Comparison of ENCODE assay signal across 9 cellular contexts in the genomic region with DNA sequence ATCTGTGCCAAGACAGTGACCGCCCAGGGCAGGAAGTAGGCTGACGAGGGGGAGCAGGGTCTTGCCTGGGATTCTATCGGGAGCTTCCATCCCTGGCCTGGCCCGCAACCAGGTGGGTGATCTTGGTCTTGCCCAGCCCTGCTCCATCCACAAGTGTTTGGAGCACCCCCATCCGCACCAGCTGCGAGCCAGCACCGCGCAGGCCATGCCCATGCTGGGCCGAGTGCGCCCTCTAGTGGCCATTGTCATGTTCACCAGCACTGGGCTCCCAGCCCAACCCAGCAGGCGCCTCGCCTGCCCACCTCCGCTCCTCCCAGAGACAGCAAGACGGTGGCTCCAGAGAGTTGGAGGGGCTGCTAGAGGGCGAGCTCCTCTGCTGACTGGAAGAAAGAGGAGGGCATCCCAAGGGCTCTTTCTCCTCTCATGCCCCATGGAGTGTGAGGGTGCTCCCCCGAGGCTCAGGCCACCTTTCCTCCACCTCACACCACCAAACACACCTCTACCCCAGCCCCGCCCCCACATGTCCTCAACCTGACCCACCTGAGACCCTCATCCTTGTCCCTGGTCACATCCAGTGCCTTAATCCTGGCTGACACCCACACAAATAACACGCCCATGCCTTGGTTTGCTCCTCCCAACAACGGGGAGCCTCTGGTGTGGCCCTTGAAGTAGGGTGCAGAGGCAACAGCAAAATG. TPM values are rescaled to one million over a fixed set of nuclear protein-coding genes. Genes with fewer than 3 reads are reported as not detected.
DNase-seq lines count a peak whose midpoint lies in the region; ATAC-seq and TF ChIP-seq lines count a peak whose summit lies in the region.
"Had no signal": no experiment of that assay in that cellular context is flagged by ENCODE, and none has a peak within 500 bp of the region (broad histone marks: within the 10 kb centered on the region; RNA-seq: fewer than 3 reads in every experiment).

No MANE protein-coding gene starts in this region.

- H4K20me1 ChIP-seq in KMS-11 (ENCODE audit: insufficient read depth) = no peaks in the 10 kb centered on the region

- DNase-seq in DMS79 treated with DMSO at 0.1 percent for 48 hours (lab: John Stamatoyannopoulos, UW) = peak; percentile 61
- DNase-seq in RWPE1 (ENCODE audit: low spot score) = peak; percentile 76
- DNase-seq in activated T-helper 9 cell treated with anti-CD3 and anti-CD28 coated beads, Interleukin-2, amount 50 U/mL, for 16 hours (ENCODE audit: low read depth) = peak; percentile 76
- DNase-seq in foreskin keratinocyte = no peak
- peak in 53 of 56 donors; percentile 4 to 91 (median 61) for DNase-seq in nucleus accumbens (lab: John Stamatoyannopoulos, UW)
- peak; percentile 77 to 79 for DNase-seq in thyroid gland

- H3K4me2 ChIP-seq in KMS-11 = no peak overlapping the region

- ATAC-seq in GM21576 (IDR thresholded peaks at IDR 0.05; ENCODE audit: unreplicated experiment) = peak; percentile 95
- ATAC-seq in foreskin keratinocyte = peak; percentile 92

- no peak overlapping the region for H2AFZ ChIP-seq in KMS-11 (ENCODE audit: low read depth)

- no peak overlapping the region for H3K4me3 ChIP-seq in KMS-11 (IDR thresholded peaks at IDR 0.05; ENCODE audit: insufficient read depth, low read depth, low read length)
- H3K4me3 ChIP-seq in thyroid gland (replicated peaks in 1 of 3) = no peak overlapping the region

- WGBS in thyroid gland, 2 donors = 45 to 80% methylated on average over 1 to 6 of the region's 19 CpGs

- TF ChIP-seq CTCF in KMS-11 (conservative IDR thresholded peaks at IDR 0.05; ENCODE audit: low read depth, low read length) (peak; percentile 83), RWPE1 (conservative IDR thresholded peaks at IDR 0.05; ENCODE audit: low read depth) (peak; percentile 72), foreskin keratinocyte (conservative IDR thresholded peaks at IDR 0.05) (peak; percentile 89), thyroid gland (IDR thresholded peaks at IDR 0.05) (peak; percentile 63 to 85 (median 78))

- H3K36me3 ChIP-seq in KMS-11 (ENCODE audit: insufficient read depth) = no peaks in the 10 kb centered on the region
- no peaks in the 10 kb centered on the region for H3K36me3 ChIP-seq in thyroid gland

- H3K4me1 ChIP-seq in KMS-11 (ENCODE audit: low read depth, poor library complexity, severe bottlenecking) (no peaks in the 10 kb centered on the region), foreskin keratinocyte (no peaks in the 10 kb centered on the region), thyroid gland (no peaks in the 10 kb centered on the region)

- H3K27ac ChIP-seq in KMS-11 = no peak overlapping the region
- peak overlapping the region; percentile 81 for H3K27ac ChIP-seq in RWPE1
- no peak overlapping the region for H3K27ac ChIP-seq in foreskin keratinocyte
- H3K27ac ChIP-seq in thyroid gland = no peak overlapping the region

- no peak for TF ChIP-seq POLR2A in thyroid gland (IDR thresholded peaks at IDR 0.05)

- no peaks in the 10 kb centered on the region for H3K79me2 ChIP-seq in KMS-11 (ENCODE audit: insufficient read depth, low read depth)

- intact Hi-C loops in thyroid gland (cut with DNase I) = no loop called here

- H3K9ac ChIP-seq in KMS-11 = no peak overlapping the region

- H3K27me3 ChIP-seq in KMS-11 (ENCODE audit: insufficient read depth, low read depth) (peaks cover 14% of the 10 kb centered on the region; the same call in 1 of the 2 replicates), foreskin keratinocyte (no peaks in the 10 kb centered on the region), thyroid gland (no peaks in the 10 kb centered on the region)

- POLR2A ChIA-PET in RWPE1 (lab: Yijun Ruan, JAX; ENCODE audit: low non-redundant PET) = no interaction called here

- no peaks in the 10 kb centered on the region for H3K9me3 ChIP-seq in thyroid gland

- CTCF ChIA-PET in RWPE1 (lab: Yijun Ruan, JAX) = interaction anchor here (0.7 to 2.2 kb wide), 11 partner anchors 13 to 478 kb away, joined by 3 to 13 read pairs (median 4); a partner anchor contains a TSS

RNA-seq across cellular contexts. Expression of a gene that starts 9.8 kb away (rescaled TPM):
- total RNA-seq in foreskin keratinocyte = not detected in 2 replicates
- not detected in 2 replicates for polyA plus RNA-seq in foreskin keratinocyte
- not detected for total RNA-seq in thyroid gland
- total RNA-seq: glomerular endothelial cell had no signal

RNA-seq across cellular contexts. Expression of a gene that starts 12.9 kb away (rescaled TPM):
- total RNA-seq in foreskin keratinocyte (0.07 and 0.48 TPM in 2 replicates), thyroid gland (10 to 100 TPM; 51.0 to 84.0 (median 68.6) TPM)
- 0.10 and 0.12 TPM in 2 replicates for polyA plus RNA-seq in foreskin keratinocyte

RNA-seq across cellular contexts. Expression of a gene that starts 37.3 kb away (rescaled TPM):
- total RNA-seq in foreskin keratinocyte = 31.8 and 39.0 TPM in 2 replicates
- 41.6 and 42.5 TPM in 2 replicates for polyA plus RNA-seq in foreskin keratinocyte
- 10 to 100 TPM; 20.7 to 46.8 (median 27.7) TPM for total RNA-seq in thyroid gland

Comparison
In these comparisons a context has a peak if more than half of its experiments do, and no peak if none do; other contexts are left out.
1. DNase-seq: peak in DMS79 treated with DMSO at 0.1 percent for 48 hours (single experiment), RWPE1 (single experiment), activated T-helper 9 cell treated with anti-CD3 and anti-CD28 coated beads, Interleukin-2, amount 50 U/mL, for 16 hours (single experiment), nucleus accumbens (53 of 56) and thyroid gland (2 of 2); none in foreskin keratinocyte (0 of 2).
2. RNA of a gene that starts 12.9 kb away (total RNA-seq): 51.0 to 84.0 TPM in thyroid gland; 0.07 to 0.48 TPM in foreskin keratinocyte; every median in the first group is over 10 times any median in the second.
3. Peak in every context shown above with its lines, with median percentiles within 50 percentile points of each other: CTCF ChIP-seq.